In genomic region chr5:81506378-81506777, GRCh38 we compare ENCODE assay signal across 13 cellular contexts.
DNase-seq lines count a peak whose midpoint lies in the region; ATAC-seq and TF ChIP-seq lines count a peak whose summit lies in the region.
"Had no signal": no experiment of that assay in that cellular context is flagged by ENCODE, and none has a peak within 500 bp of the region (broad histone marks: within the 10 kb centered on the region; RNA-seq: fewer than 3 reads in every experiment).

No MANE protein-coding gene starts in this region.

- H3K4me3 Mint-ChIP-seq in activated T-cell treated with anti-CD3 and anti-CD28 coated beads, Interleukin-2, amount 50 U/mL, for 72 hours: no peak overlapping the region
- H3K4me3 Mint-ChIP-seq: activated T-cell treated with anti-CD3 and anti-CD28 coated beads, Interleukin-2, amount 50 U/mL, for 24 hours; CD4-positive, CD25-positive, alpha-beta regulatory T cell; IgD-negative memory B cell; neural crest cell had no signal

- no peak overlapping the region for H3K27ac Mint-ChIP-seq in activated T-cell treated with anti-CD3 and anti-CD28 coated beads, Interleukin-2, amount 50 U/mL, for 72 hours
- H3K27ac Mint-ChIP-seq: activated naive CD4-positive, alpha-beta T cell treated with anti-CD3 and anti-CD28 coated beads, Interleukin-2, amount 50 U/mL, for 72 hours; activated T-cell treated with anti-CD3 and anti-CD28 coated beads, Interleukin-2, amount 50 U/mL, for 24 hours; CD4-positive, CD25-positive, alpha-beta regulatory T cell; IgD-negative memory B cell had no signal

- no peak overlapping the region for H2AFZ ChIP-seq in neural cell (ENCODE audit: low read depth, low read length)

- H3K4me1 ChIP-seq in cardiac muscle cell (ENCODE audit: low read depth) (peaks cover 33% of the 10 kb centered on the region), upper lobe of left lung (peaks cover 0 to 19% (median 13%) of the 10 kb centered on the region in 4 donors)

- H3F3A ChIP-seq in neural cell (ENCODE audit: insufficient read depth, low read length, poor library complexity, severe bottlenecking): peaks cover 5% of the 10 kb centered on the region

- H3K9ac ChIP-seq in neural cell (ENCODE audit: low read length): no peak overlapping the region

- H3K27ac ChIP-seq in cardiac muscle cell (peak overlapping the region; percentile 30), neural cell (ENCODE audit: low read length) (peak overlapping the region; percentile 36), upper lobe of left lung (peak overlapping the region in 3 of 4 donors; percentile 13 to 72 (median 55))

- H3K9me2 ChIP-seq in neural cell (ENCODE audit: insufficient read depth, low read length): no peaks in the 10 kb centered on the region

- WGBS in upper lobe of left lung, 2 donors: 8 to 14% methylated on average over 1 of the region's 1 CpG

- no peaks in the 10 kb centered on the region for H3K36me3 ChIP-seq in cardiac muscle cell
- no peaks in the 10 kb centered on the region for H3K36me3 ChIP-seq in neural cell (ENCODE audit: insufficient read depth, low read length)
- no peaks in the 10 kb centered on the region for H3K36me3 ChIP-seq in upper lobe of left lung

- ATAC-seq in Right ventricle myocardium superior (ENCODE audit: poor library complexity): no peak
- ATAC-seq in upper lobe of left lung (ENCODE audit: low FRiP score in 2 of 2): no peak
- ATAC-seq in HG03565 (IDR thresholded peaks at IDR 0.05; ENCODE audit: unreplicated experiment): no peak
- ATAC-seq in activated T-cell treated with anti-CD3 and anti-CD28 coated beads, Interleukin-2, amount 50 U/mL, for 72 hours (replicated peaks in 1 of 2): no peak

- TF ChIP-seq RAD21 in neural cell (conservative IDR thresholded peaks at IDR 0.05): no peak

- TF ChIP-seq POLR2A in upper lobe of left lung (IDR thresholded peaks at IDR 0.05): no peak

- H4K20me1 ChIP-seq in neural cell (ENCODE audit: insufficient read depth): no peaks in the 10 kb centered on the region

- no peaks in the 10 kb centered on the region for H3K4me1 Mint-ChIP-seq in activated T-cell treated with anti-CD3 and anti-CD28 coated beads, Interleukin-2, amount 50 U/mL, for 72 hours (ENCODE audit: low read depth)

- H3K27me3 Mint-ChIP-seq in activated T-cell treated with anti-CD3 and anti-CD28 coated beads, Interleukin-2, amount 50 U/mL, for 72 hours (ENCODE audit: low read depth): no peaks in the 10 kb centered on the region
- H3K27me3 Mint-ChIP-seq: activated T-cell treated with anti-CD3 and anti-CD28 coated beads, Interleukin-2, amount 50 U/mL, for 24 hours; CD4-positive, CD25-positive, alpha-beta regulatory T cell; IgD-negative memory B cell had no signal

- intact Hi-C loops in Right ventricle myocardium superior (cut with DNase I): loop anchor here (5.0 kb wide), 3 partner anchors 241 to 661 kb away; no protein-coding TSS in a partner anchor

- no peaks in the 10 kb centered on the region for H3K9me3 ChIP-seq in cardiac muscle cell (ENCODE audit: low read depth)
- no peaks in the 10 kb centered on the region for H3K9me3 ChIP-seq in neural cell (ENCODE audit: low read length)
- no peaks in the 10 kb centered on the region for H3K9me3 ChIP-seq in upper lobe of left lung

- DNase-seq in cardiac muscle cell (ENCODE audit: low read depth in 1 of 2, low spot score in 1 of 2) (no peak), Right ventricle myocardium superior (no peak), dermis blood vessel endothelial cell (peak; percentile 1), upper lobe of left lung (no peak), NCI-H345 treated with DMSO at 0.1 percent for 48 hours (lab: John Stamatoyannopoulos, UW; ENCODE audit: unreplicated experiment) (no peak)
- DNase-seq in activated T-cell treated with anti-CD3 and anti-CD28 coated beads, Interleukin-2, amount 50 U/mL, for 72 hours: no peak
- DNase-seq: activated T-cell treated with anti-CD3 and anti-CD28 coated beads, Interleukin-2, amount 50 U/mL, for 24 hours had no signal

- H3K79me2 ChIP-seq in neural cell (replicated peaks; ENCODE audit: insufficient read depth, low read length): no peaks in the 10 kb centered on the region

- TF ChIP-seq EP300 in neural cell (conservative IDR thresholded peaks at IDR 0.05; ENCODE audit: poor library complexity, severe bottlenecking): no peak
- TF ChIP-seq EP300 in upper lobe of left lung (IDR thresholded peaks at IDR 0.05): no peak

- no peak overlapping the region for H3K4me2 ChIP-seq in neural cell (ENCODE audit: low read length)

- H3K27me3 ChIP-seq in cardiac muscle cell (no peaks in the 10 kb centered on the region), neural cell (ENCODE audit: insufficient read depth, low read depth, low read length) (no peaks in the 10 kb centered on the region), upper lobe of left lung (no peaks in the 10 kb centered on the region)

- TF ChIP-seq CTCF in cardiac muscle cell (IDR thresholded peaks at IDR 0.05; ENCODE audit: low read depth, low read length) (no peak), neural cell (IDR thresholded peaks at IDR 0.05; ENCODE audit: poor library complexity, severe bottlenecking) (no peak), upper lobe of left lung (IDR thresholded peaks at IDR 0.05) (no peak)

- peaks cover 0 to 3% of the 10 kb centered on the region in 2 donors for H3K36me3 Mint-ChIP-seq in activated T-cell treated with anti-CD3 and anti-CD28 coated beads, Interleukin-2, amount 50 U/mL, for 72 hours (ENCODE audit: insufficient read depth in 2 of 2)

- H3K4me3 ChIP-seq in cardiac muscle cell: no peak overlapping the region
- no peak overlapping the region for H3K4me3 ChIP-seq in neural cell (ENCODE audit: low read length)
- H3K4me3 ChIP-seq in upper lobe of left lung: no peak overlapping the region

- H3K9me3 Mint-ChIP-seq in activated T-cell treated with anti-CD3 and anti-CD28 coated beads, Interleukin-2, amount 50 U/mL, for 72 hours: peaks cover 0 to 2% of the 10 kb centered on the region in 2 donors
- H3K9me3 Mint-ChIP-seq: activated T-cell treated with anti-CD3 and anti-CD28 coated beads, Interleukin-2, amount 50 U/mL, for 24 hours; CD4-positive, CD25-positive, alpha-beta regulatory T cell; IgD-negative memory B cell had no signal

TF ChIP-seq in neural cell, 6 proteins besides CTCF, POLR2A, EP300 and RAD21:
- TF ChIP-seq MXI1 (conservative IDR thresholded peaks at IDR 0.05; ENCODE audit: poor library complexity, severe bottlenecking) (no peak), SMC3 (conservative IDR thresholded peaks at IDR 0.05; ENCODE audit: poor library complexity) (no peak), TAF1 (IDR thresholded peaks at IDR 0.05; ENCODE audit: low read depth) (no peak), POLR2AphosphoS5 (IDR thresholded peaks at IDR 0.05) (no peak), EZH2 (IDR thresholded peaks at IDR 0.05; ENCODE audit: borderline replicate concordance, insufficient read depth, low read length, poor library complexity, severe bottlenecking) (no peak), REST (IDR thresholded peaks at IDR 0.05; ENCODE audit: borderline replicate concordance) (no peak)
